Comparison of ENCODE assay signal across 18 cellular contexts in the genomic region with DNA sequence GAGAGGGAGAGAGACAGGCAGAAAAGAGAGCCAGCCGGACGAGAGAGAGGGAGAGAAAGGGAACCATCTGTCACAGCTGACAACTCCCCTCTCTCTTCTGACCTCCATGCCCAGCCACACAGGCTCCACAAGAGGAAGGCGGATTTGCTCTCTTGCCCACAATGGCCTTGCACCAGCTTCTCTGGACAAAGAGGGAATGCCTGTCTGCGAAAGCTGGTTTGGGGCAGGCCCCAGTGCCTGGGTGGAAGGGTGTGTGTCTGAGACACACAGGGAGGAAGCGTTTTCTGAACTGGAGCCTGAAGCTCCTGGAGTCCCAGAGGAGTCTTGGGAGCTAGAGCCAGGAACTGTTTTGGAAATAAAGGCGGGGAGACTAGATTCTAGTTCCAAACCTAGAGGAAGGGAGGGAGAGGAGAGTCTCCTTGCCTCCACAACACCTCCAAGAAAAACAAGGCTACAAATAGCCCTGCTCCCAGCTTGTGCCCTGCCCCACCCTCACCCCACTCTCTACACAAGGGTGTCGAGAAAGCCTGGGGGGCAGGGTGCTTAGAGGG. TPM values are rescaled to one million over a fixed set of nuclear protein-coding genes. Genes with fewer than 3 reads are reported as not detected.
A peak's percentile ranks its signal among the peaks of the same experiment; 100 is the strongest.
DNase-seq lines count a peak whose midpoint lies in the region; ATAC-seq and TF ChIP-seq lines count a peak whose summit lies in the region.
"Had no signal": no experiment of that assay in that cellular context is flagged by ENCODE, and none has a peak within 500 bp of the region (broad histone marks: within the 10 kb centered on the region; RNA-seq: fewer than 3 reads in every experiment).

No MANE protein-coding gene starts in this region.

- no peaks in the 10 kb centered on the region for H3F3A ChIP-seq in neural progenitor cell (ENCODE audit: low read depth)

- H3K36me3 ChIP-seq in neural progenitor cell = no peaks in the 10 kb centered on the region
- H3K36me3 ChIP-seq in upper lobe of left lung = no peaks in the 10 kb centered on the region
- no peaks in the 10 kb centered on the region for H3K36me3 ChIP-seq in effector memory CD4-positive, alpha-beta T cell (ENCODE audit: control insufficient read depth, insufficient read depth, low read length)

- TF ChIP-seq POLR2A in upper lobe of left lung (IDR thresholded peaks at IDR 0.05) = no peak

- TF ChIP-seq CTCF in glutamatergic neuron (IDR thresholded peaks at IDR 0.05; ENCODE audit: partially characterized antibody, unreplicated experiment) (no peak), neural progenitor cell (IDR thresholded peaks at IDR 0.05) (no peak), upper lobe of left lung (IDR thresholded peaks at IDR 0.05) (no peak)

- H2AFZ ChIP-seq in neural progenitor cell (replicated peaks) = peak overlapping the region; percentile 89

- no peaks in the 10 kb centered on the region for H3K36me3 Mint-ChIP-seq in glutamatergic neuron (ENCODE audit: unreplicated experiment)
- no peaks in the 10 kb centered on the region for H3K36me3 Mint-ChIP-seq in neural progenitor cell
- H3K36me3 Mint-ChIP-seq: CD8-positive, alpha-beta memory T cell had no signal

- 77 to 84% methylated on average over 7 of the region's 7 CpGs for WGBS in upper lobe of left lung, 2 donors

- H3K9me3 Mint-ChIP-seq in glutamatergic neuron (ENCODE audit: unreplicated experiment) (peaks cover 9% of the 10 kb centered on the region), neural progenitor cell (no peaks in the 10 kb centered on the region)
- H3K9me3 Mint-ChIP-seq: CD8-positive, alpha-beta memory T cell; effector memory CD8-positive, alpha-beta T cell had no signal

- H3K4me3 ChIP-seq in neural progenitor cell (no peak overlapping the region), upper lobe of left lung (no peak overlapping the region)
- no peak overlapping the region for H3K4me3 ChIP-seq in effector memory CD4-positive, alpha-beta T cell (ENCODE audit: insufficient read depth, low read depth, low read length, poor library complexity, severe bottlenecking)
- H3K4me3 ChIP-seq: SK-N-MC had no signal

- H3K27me3 ChIP-seq in neural progenitor cell = no peaks in the 10 kb centered on the region
- no peaks in the 10 kb centered on the region for H3K27me3 ChIP-seq in upper lobe of left lung
- no peaks in the 10 kb centered on the region for H3K27me3 ChIP-seq in effector memory CD4-positive, alpha-beta T cell (replicated peaks; ENCODE audit: control insufficient read depth, insufficient read depth, low read length, poor library complexity, severe bottlenecking)

- H4K20me1 ChIP-seq in neural progenitor cell (ENCODE audit: low read depth) = no peaks in the 10 kb centered on the region

- H3K9me3 ChIP-seq in neural progenitor cell (ENCODE audit: low read depth) (no peaks in the 10 kb centered on the region), upper lobe of left lung (no peaks in the 10 kb centered on the region)
- no peaks in the 10 kb centered on the region for H3K9me3 ChIP-seq in effector memory CD4-positive, alpha-beta T cell (ENCODE audit: control insufficient read depth, low read length)

- no peak for TF ChIP-seq EP300 in upper lobe of left lung (IDR thresholded peaks at IDR 0.05)

- no peaks in the 10 kb centered on the region for H3K79me2 ChIP-seq in neural progenitor cell (ENCODE audit: low read depth)

- H3K27ac ChIP-seq in neural progenitor cell (no peak overlapping the region), upper lobe of left lung (peak overlapping the region; percentile 22 to 70 (median 42))
- H3K27ac ChIP-seq in effector memory CD4-positive, alpha-beta T cell (ENCODE audit: insufficient read depth, low read length, poor library complexity, severe bottlenecking) = no peak overlapping the region
- H3K27ac ChIP-seq: SK-N-MC, VCaP had no signal

- peak in 1 of 2 donors; percentile 85 for ATAC-seq in upper lobe of left lung (ENCODE audit: low FRiP score in 2 of 2)
- ATAC-seq in GM21515 (IDR thresholded peaks at IDR 0.05; ENCODE audit: unreplicated experiment) = no peak
- ATAC-seq: effector memory CD8-positive, alpha-beta T cell had no signal

- H3K4me1 Mint-ChIP-seq in glutamatergic neuron (ENCODE audit: low read depth, unreplicated experiment) = peaks cover 15% of the 10 kb centered on the region
- peaks cover 30% of the 10 kb centered on the region for H3K4me1 Mint-ChIP-seq in neural progenitor cell
- H3K4me1 Mint-ChIP-seq: CD8-positive, alpha-beta memory T cell had no signal

- H3K27me3 Mint-ChIP-seq in glutamatergic neuron (ENCODE audit: unreplicated experiment) (peaks cover 9% of the 10 kb centered on the region), neural progenitor cell (ENCODE audit: insufficient read depth, low read depth) (peaks cover 3% of the 10 kb centered on the region)

- H3K27ac Mint-ChIP-seq in glutamatergic neuron (ENCODE audit: unreplicated experiment) = peak overlapping the region; percentile 77
- H3K27ac Mint-ChIP-seq in neural progenitor cell = no peak overlapping the region
- H3K27ac Mint-ChIP-seq: CD8-positive, alpha-beta memory T cell; effector memory CD8-positive, alpha-beta T cell had no signal

- no peak overlapping the region for H3K4me2 ChIP-seq in neural progenitor cell

- H3K4me3 Mint-ChIP-seq in glutamatergic neuron (ENCODE audit: unreplicated experiment) (no peak overlapping the region), neural progenitor cell (no peak overlapping the region)
- H3K4me3 Mint-ChIP-seq: CD8-positive, alpha-beta memory T cell; effector memory CD8-positive, alpha-beta T cell had no signal

- H3K4me1 ChIP-seq in neural progenitor cell (peaks cover 8% of the 10 kb centered on the region), upper lobe of left lung (peaks cover 0 to 18% (median 12%) of the 10 kb centered on the region in 4 donors)
- H3K4me1 ChIP-seq in effector memory CD4-positive, alpha-beta T cell (ENCODE audit: control insufficient read depth, insufficient read depth, low read length, poor library complexity, severe bottlenecking) = no peaks in the 10 kb centered on the region

- no peak overlapping the region for H3K9ac ChIP-seq in neural progenitor cell

- DNase-seq in UCSD-AML1 (lab: John Stamatoyannopoulos, UW; ENCODE audit: unreplicated experiment) = peak; percentile 29
- DNase-seq in glutamatergic neuron = no peak
- no peak for DNase-seq in neural progenitor cell (ENCODE audit: low spot score)
- no peak for DNase-seq in upper lobe of left lung
- no peak for DNase-seq in effector CD8-positive, alpha-beta T cell (lab: John Stamatoyannopoulos, UW)
- DNase-seq in effector memory CD4-positive, alpha-beta T cell = no peak
- no peak for DNase-seq in foreskin melanocyte
- DNase-seq: activated CD8-positive, alpha-beta memory T cell treated with anti-CD3 and anti-CD28 coated beads, Interleukin-2, amount 50 U/mL, for 4 hours; CD8-positive, alpha-beta memory T cell; effector memory CD8-positive, alpha-beta T cell; hippocampal formation; KG1; NCI-H1694 treated with DMSO at 0.1 percent for 48 hours; NCI-H774 had no signal

RNA-seq across cellular contexts. Expression of a gene that starts 12.5 kb away (rescaled TPM):
- total RNA-seq in glutamatergic neuron (ENCODE audit: unreplicated experiment) (1.0 TPM), neural progenitor cell (ENCODE audit: low replicate concordance) (0.06 and 0.25 TPM in 2 replicates), upper lobe of left lung (1 to 10 TPM in 1 of 6 donors, under 1 TPM in 4, not detected in 1; 0.39 to 3.1 (median 0.61) TPM)
- total RNA-seq: CD8-positive, alpha-beta memory T cell; renal cortical epithelial cell had no signal

RNA-seq across cellular contexts. Expression of a gene that starts 41.9 kb away (rescaled TPM):
- total RNA-seq in glutamatergic neuron (ENCODE audit: unreplicated experiment) = 5.1 TPM
- total RNA-seq in neural progenitor cell (ENCODE audit: low replicate concordance) = 15.8 and 25.3 TPM in 2 replicates
- total RNA-seq in upper lobe of left lung = 1 to 10 TPM in 5 of 6 donors, under 1 TPM in 1; 0.76 to 4.2 (median 3.2) TPM

RNA-seq across cellular contexts. Expression of a gene that starts 45.6 kb away (rescaled TPM):
- total RNA-seq in glutamatergic neuron (ENCODE audit: unreplicated experiment) (123 TPM), neural progenitor cell (ENCODE audit: low replicate concordance) (8.4 and 9.4 TPM in 2 replicates), upper lobe of left lung (10 to 100 TPM; 15.6 to 25.2 (median 21.2) TPM)
- total RNA-seq: CD8-positive, alpha-beta memory T cell had no signal

Comparison
In these comparisons a context has a peak if more than half of its experiments do, and no peak if none do; other contexts are left out.
1. H3K27ac ChIP-seq: peak in upper lobe of left lung (4 of 4); none in neural progenitor cell (single experiment) and effector memory CD4-positive, alpha-beta T cell (single experiment).